ENCODE assay signal across 1 cellular context in the genomic region with DNA sequence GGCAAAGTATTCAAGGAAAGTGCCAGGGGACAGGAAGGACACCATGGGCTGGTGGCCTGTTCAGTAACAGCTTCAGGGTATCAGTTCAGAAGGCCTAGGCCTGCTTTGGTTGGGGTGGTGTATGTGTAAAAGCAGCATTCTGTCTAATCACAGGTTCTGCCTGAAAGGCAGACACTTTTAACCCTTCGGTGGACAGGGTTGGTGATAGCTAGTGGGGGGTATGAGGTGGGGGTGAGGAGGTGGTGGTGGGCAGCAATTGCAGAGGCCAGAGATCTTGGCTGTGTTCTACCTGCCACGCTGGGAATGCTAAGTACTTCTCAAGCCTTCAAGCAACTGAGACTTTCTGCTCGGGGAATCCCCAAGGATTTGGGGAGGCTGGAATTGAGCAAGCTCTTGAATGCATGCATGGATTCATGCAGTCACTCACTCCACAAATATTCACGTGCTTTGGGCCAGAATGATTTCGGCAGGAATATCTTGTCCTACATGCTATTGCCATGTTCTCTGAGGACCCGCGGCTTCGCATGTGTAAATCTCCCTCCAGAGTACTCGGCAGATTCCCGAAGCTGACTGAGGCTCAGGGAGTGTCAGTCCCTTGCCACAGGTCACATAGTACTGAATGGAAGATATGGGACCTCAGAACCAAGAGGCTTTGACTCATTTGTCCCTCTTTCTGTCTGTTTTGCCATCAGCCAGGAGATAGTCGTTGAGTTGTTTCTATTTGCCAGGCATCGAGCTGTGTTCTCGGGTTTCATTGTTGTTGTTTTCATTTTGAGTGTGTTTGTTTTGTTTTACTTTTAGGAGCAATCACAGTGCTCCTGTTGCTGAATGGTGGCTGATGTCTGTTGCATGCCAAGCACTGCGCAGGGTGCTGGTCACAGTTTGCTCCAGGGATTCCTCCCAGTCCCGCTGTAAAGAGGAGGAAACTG.
TF ChIP-seq lines count a peak whose summit lies in the region.

No MANE protein-coding gene starts in this region.

TF ChIP-seq in H1, 55 proteins besides CTCF, POLR2A, EP300 and RAD21 (continued from another document):
- TF ChIP-seq GABPA (IDR thresholded peaks at IDR 0.05; ENCODE audit: borderline replicate concordance, insufficient read depth, low read length) (no peak), CHD1 (IDR thresholded peaks at IDR 0.05; ENCODE audit: low read depth, low read length) (no peak), GTF2F1 (IDR thresholded peaks at IDR 0.05; ENCODE audit: borderline replicate concordance, low read depth, low read length) (no peak), ZNF274 (IDR thresholded peaks at IDR 0.05; ENCODE audit: borderline replicate concordance, extremely low read depth, low read length) (no peak), SP2 (IDR thresholded peaks at IDR 0.05; ENCODE audit: low read length) (no peak), POU5F1 (IDR thresholded peaks at IDR 0.05; ENCODE audit: low read depth, low read length) (no peak), MAFK (IDR thresholded peaks at IDR 0.05; ENCODE audit: low read depth, low read length) (no peak), RNF2 (IDR thresholded peaks at IDR 0.05; ENCODE audit: borderline replicate concordance, low read depth, low read length, missing control alignments, poor library complexity, severe bottlenecking) (no peak), SUZ12 (IDR thresholded peaks at IDR 0.05; ENCODE audit: low read length) (no peak), TEAD4 (IDR thresholded peaks at IDR 0.05; ENCODE audit: low read depth, low read length) (no peak), CTBP2 (IDR thresholded peaks at IDR 0.05; ENCODE audit: borderline replicate concordance, insufficient read depth, insufficient read length, low read length) (no peak), MAX (IDR thresholded peaks at IDR 0.05) (no peak), KDM4A (IDR thresholded peaks at IDR 0.05; ENCODE audit: low read depth, low read length, severe bottlenecking) (no peak), JUND (IDR thresholded peaks at IDR 0.05; ENCODE audit: low read length) (no peak), BCL11A (IDR thresholded peaks at IDR 0.05; ENCODE audit: low read depth in 2 of 2, low read length in 2 of 2) (no peak), RFX5 (IDR thresholded peaks at IDR 0.05; ENCODE audit: borderline replicate concordance, low read depth, low read length) (no peak), ASH2L (IDR thresholded peaks at IDR 0.05; ENCODE audit: low read length) (no peak), CREB1 (IDR thresholded peaks at IDR 0.05) (no peak)
